ENCODE assay signal across 19 cellular contexts in genomic region chr9:127197186-127197860, GRCh38.
A peak's percentile ranks its signal among the peaks of the same experiment; 100 is the strongest.
DNase-seq lines count a peak whose midpoint lies in the region; ATAC-seq, FAIRE-seq and TF ChIP-seq lines count a peak whose summit lies in the region.
"Had no signal": no experiment of that assay in that cellular context is flagged by ENCODE, and none has a peak within 500 bp of the region (broad histone marks: within the 10 kb centered on the region; RNA-seq: fewer than 3 reads in every experiment).

No MANE protein-coding gene starts in this region.

- no peaks in the 10 kb centered on the region for H3K36me3 ChIP-seq in esophagus squamous epithelium
- no peaks in the 10 kb centered on the region for H3K36me3 ChIP-seq in psoas muscle (ENCODE audit: insufficient read depth in 1 of 2, low read depth in 1 of 2)
- no peaks in the 10 kb centered on the region for H3K36me3 ChIP-seq in vagina
- H3K36me3 ChIP-seq in small intestine (ENCODE audit: control insufficient read depth in 2 of 2, insufficient read depth in 2 of 2, low read length in 2 of 2), result no peaks in the 10 kb centered on the region
- H3K36me3 ChIP-seq: ascending aorta, upper lobe of left lung had no signal

- WGBS in esophagus squamous epithelium, 2 donors, result 86% methylated on average over 7 to 8 of the region's 13 CpGs
- 60% methylated on average over 13 of the region's 13 CpGs for WGBS in right cardiac atrium
- 40 to 48% (median 47%) methylated on average over 13 of the region's 13 CpGs for WGBS in psoas muscle, 3 donors
- WGBS in small intestine, 3 donors, result 76 to 80% (median 80%) methylated on average over 13 of the region's 13 CpGs

- peak overlapping the region; percentile 16 to 82 (median 74) for H3K27ac ChIP-seq in esophagus squamous epithelium
- peak overlapping the region; percentile 7 for H3K27ac ChIP-seq in right cardiac atrium (ENCODE audit: low read length)
- H3K27ac ChIP-seq in psoas muscle, result peak overlapping the region; percentile 50
- H3K27ac ChIP-seq in vagina, result peak overlapping the region; percentile 87
- H3K27ac ChIP-seq in small intestine (ENCODE audit: low read depth in 1 of 2, low read length in 1 of 2), result no peak overlapping the region
- H3K27ac ChIP-seq: ascending aorta had no signal

- H3K9me3 ChIP-seq in esophagus squamous epithelium, result no peaks in the 10 kb centered on the region
- no peaks in the 10 kb centered on the region for H3K9me3 ChIP-seq in right cardiac atrium (ENCODE audit: control insufficient read depth, low read length)
- H3K9me3 ChIP-seq in psoas muscle, result no peaks in the 10 kb centered on the region
- H3K9me3 ChIP-seq in vagina, result no peaks in the 10 kb centered on the region
- H3K9me3 ChIP-seq in small intestine (ENCODE audit: control insufficient read depth, low read depth), result no peaks in the 10 kb centered on the region
- H3K9me3 ChIP-seq: ascending aorta, upper lobe of left lung had no signal

- no peak for TF ChIP-seq CTCF in esophagus squamous epithelium (IDR thresholded peaks at IDR 0.05)
- TF ChIP-seq CTCF in psoas muscle (IDR thresholded peaks at IDR 0.05), result no peak
- TF ChIP-seq CTCF in vagina (IDR thresholded peaks at IDR 0.05), result no peak

- TF ChIP-seq POLR2A in esophagus squamous epithelium (IDR thresholded peaks at IDR 0.05) (no peak), vagina (IDR thresholded peaks at IDR 0.05) (no peak)

- intact Hi-C loops in esophagus squamous epithelium (cut with DNase I) (loop anchor here (5.0 kb wide), 1 partner anchor 75 kb away; the partner anchor contains the start of gene ANGPTL2), right cardiac atrium (cut with DNase I) (loop anchor here in 2 of 4 donors (5.0 kb wide), 2 partner anchors 230 to 255 kb away; no protein-coding TSS in a partner anchor), psoas muscle (cut with DNase I) (loop anchor here (2.0 to 5.0 kb wide), 3 partner anchors 37 to 230 kb away; partner anchors contain the start of gene ANGPTL2 (in 1 of the 2)), vagina (cut with DNase I) (loop anchor here (5.0 kb wide), 1 partner anchor 255 kb away; no protein-coding TSS in a partner anchor)

- peak; percentile 3 to 18 for ATAC-seq in right cardiac atrium
- ATAC-seq in psoas muscle, result peak in 1 of 4 donors; percentile 3
- ATAC-seq: SK-N-SH treated with all-trans-retinoic acid at 6 μM for 48 hours, T-helper 17 cell had no signal

- DNase-seq in esophagus squamous epithelium (lab: John Stamatoyannopoulos, UW) (no peak), right cardiac atrium (peak in 1 of 3 donors; percentile 63), psoas muscle (peak in 1 of 2 donors; percentile 32), vagina (ENCODE audit: extremely low spot score in 2 of 2) (no peak), DMS53 (lab: John Stamatoyannopoulos, UW) (no peak), small intestine (no peak), NCI-H1092 treated with DMSO at 0.1 percent for 48 hours (lab: John Stamatoyannopoulos, UW) (no peak)
- DNase-seq: activated CD4-positive, alpha-beta memory T cell treated with anti-CD3 and anti-CD28 coated beads, Interleukin-2, amount 10 ng/mL, durations not matched to agents 7 days and 5 days; activated CD4-positive, CD25-positive, alpha-beta regulatory T cell treated with anti-CD3 and anti-CD28 coated beads, Interleukin-2, amount 50 U/mL, for 72 hours; activated CD8-positive, alpha-beta memory T cell treated with anti-CD3 and anti-CD28 coated beads, Interleukin-2, amount 50 U/mL, for 48 hours; central memory CD4-positive, alpha-beta T cell; NCI-H1694; stimulated activated CD4-positive, alpha-beta T cell treated with anti-CD3 and anti-CD28 coated beads, Interleukin-1b, Interleukin-23, amount 100 ng/mL, for 48 hours; T-helper 17 cell; upper lobe of left lung had no signal

- H3K4me1 ChIP-seq in esophagus squamous epithelium (peaks cover 7 to 49% (median 33%) of the 10 kb centered on the region in 3 donors), right cardiac atrium (ENCODE audit: control insufficient read depth, insufficient read depth, low read length) (peaks cover 13% of the 10 kb centered on the region), psoas muscle (peaks cover 44% of the 10 kb centered on the region), vagina (peaks cover 37% of the 10 kb centered on the region), small intestine (ENCODE audit: control insufficient read depth in 2 of 2, insufficient read depth in 1 of 2, low read depth in 1 of 2, low read length in 1 of 2) (no peaks in the 10 kb centered on the region)

- no peak for FAIRE-seq in small intestine (lab: Jason Lieb, UNC)
- FAIRE-seq: endometrium, islet of Langerhans had no signal

- H3K27me3 ChIP-seq in esophagus squamous epithelium (no peaks in the 10 kb centered on the region), right cardiac atrium (ENCODE audit: control insufficient read depth, insufficient read depth) (no peaks in the 10 kb centered on the region), psoas muscle (ENCODE audit: insufficient read depth in 3 of 3, low read length in 2 of 3) (no peaks in the 10 kb centered on the region), vagina (no peaks in the 10 kb centered on the region), small intestine (ENCODE audit: control insufficient read depth in 2 of 2, insufficient read depth in 2 of 2, low read length in 2 of 2) (no peaks in the 10 kb centered on the region)
- H3K27me3 ChIP-seq: ascending aorta, upper lobe of left lung had no signal

- H3K4me3 ChIP-seq in esophagus squamous epithelium (no peak overlapping the region), right cardiac atrium (ENCODE audit: low read length) (no peak overlapping the region), psoas muscle (no peak overlapping the region), vagina (no peak overlapping the region), small intestine (ENCODE audit: low read depth in 1 of 2, low read length in 2 of 2) (no peak overlapping the region)
- H3K4me3 ChIP-seq: ascending aorta, upper lobe of left lung had no signal

Comparison
In these comparisons a context has a peak if more than half of its experiments do, and no peak if none do; other contexts are left out.
1. H3K27ac ChIP-seq: peak in esophagus squamous epithelium (4 of 4), right cardiac atrium (single experiment), psoas muscle (single experiment) and vagina (single experiment); none in small intestine (0 of 2).